Comparison of ENCODE assay signal across 20 cellular contexts in the genomic region with DNA sequence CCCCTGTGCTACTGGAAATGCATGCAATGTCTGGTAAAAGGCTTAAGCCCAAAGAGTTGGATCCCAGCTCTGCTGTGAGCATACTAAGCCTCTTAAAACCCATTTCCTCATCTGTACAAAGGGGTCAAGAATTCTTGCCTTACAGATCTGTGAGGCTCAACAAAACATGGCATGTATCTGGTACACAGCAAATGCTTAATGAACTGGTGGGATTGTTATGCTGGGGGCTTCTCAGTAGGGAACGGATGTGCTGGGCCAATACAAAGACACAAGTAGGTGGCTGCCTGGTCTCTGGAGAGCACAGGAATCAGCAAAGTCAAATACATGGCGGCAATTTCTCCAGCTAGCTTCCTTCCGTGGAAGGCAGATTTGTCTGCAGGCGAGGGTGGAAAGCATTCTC.
A peak's percentile ranks its signal among the peaks of the same experiment; 100 is the strongest.
DNase-seq lines count a peak whose midpoint lies in the region; ATAC-seq and TF ChIP-seq lines count a peak whose summit lies in the region.
"Had no signal": no experiment of that assay in that cellular context is flagged by ENCODE, and none has a peak within 500 bp of the region (broad histone marks: within the 10 kb centered on the region; RNA-seq: fewer than 3 reads in every experiment).

No MANE protein-coding gene starts in this region.

- ATAC-seq in GM18498 (IDR thresholded peaks at IDR 0.05; ENCODE audit: unreplicated experiment) = no peak
- no peak for ATAC-seq in naive thymus-derived CD4-positive, alpha-beta T cell
- ATAC-seq: K562, Panc1 had no signal

- H2BK5ac ChIP-seq in H9 (ENCODE audit: insufficient read length, low read length) = no peak overlapping the region

- peaks cover 3% of the 10 kb centered on the region for H3K27me3 ChIP-seq in H9 (ENCODE audit: insufficient read depth, low read length)
- no peaks in the 10 kb centered on the region for H3K27me3 ChIP-seq in NT2/D1 (ENCODE audit: insufficient read depth, insufficient read length)
- peaks cover 0 to 5% (median 0%) of the 10 kb centered on the region in 4 donors for H3K27me3 ChIP-seq in esophagus muscularis mucosa
- H3K27me3 ChIP-seq in neural progenitor cell = peaks cover 3% of the 10 kb centered on the region
- H3K27me3 ChIP-seq in naive thymus-derived CD4-positive, alpha-beta T cell (ENCODE audit: control insufficient read depth in 2 of 2, insufficient read depth in 2 of 2, low read length in 2 of 2) = no peaks in the 10 kb centered on the region
- H3K27me3 ChIP-seq: BLaER1 treated with 17β-estradiol and CSF1 and Interleukin-3, amounts not matched to agents 10 nM and 100 nM had no signal

- POLR2A ChIA-PET in naive thymus-derived CD4-positive, alpha-beta T cell (lab: Charles Lee) = no interaction called here

- H3K9me3 ChIP-seq in H9 (ENCODE audit: control insufficient read depth, low read depth, low read length) = no peaks in the 10 kb centered on the region
- peaks cover 4% of the 10 kb centered on the region; the same call in 1 of the 2 replicates for H3K9me3 ChIP-seq in NT2/D1 (ENCODE audit: insufficient read depth, low read length)
- no peaks in the 10 kb centered on the region for H3K9me3 ChIP-seq in esophagus muscularis mucosa
- no peaks in the 10 kb centered on the region for H3K9me3 ChIP-seq in neural progenitor cell (ENCODE audit: low read depth)
- H3K9me3 ChIP-seq in naive thymus-derived CD4-positive, alpha-beta T cell (ENCODE audit: control insufficient read depth in 2 of 3, low read length in 3 of 3) = no peaks in the 10 kb centered on the region
- H3K9me3 ChIP-seq: MG63 had no signal

- H3K23ac ChIP-seq in H9 (ENCODE audit: insufficient read length, low read depth, low read length) = no peak overlapping the region

- CTCF ChIA-PET in naive thymus-derived CD4-positive, alpha-beta T cell (lab: Charles Lee) = no interaction called here

- DNase-seq in H9 (no peak), NT2/D1 (ENCODE audit: low read depth, low spot score) (peak; percentile 47), esophagus muscularis mucosa (ENCODE audit: extremely low spot score) (peak; percentile 66), neural progenitor cell (ENCODE audit: low spot score) (peak; percentile 47), GM03348 (ENCODE audit: low spot score) (no peak)
- no peak for DNase-seq in naive thymus-derived CD4-positive, alpha-beta T cell
- DNase-seq: AML-193; CD4-positive, alpha-beta memory T cell; COR-L47; DMS53; GOT3; MG63; NCI-H2029; NCI-H446; NCI-H526; SHP77 treated with DMSO at 0.1 percent for 48 hours had no signal

- TF ChIP-seq POLR2A in esophagus muscularis mucosa (IDR thresholded peaks at IDR 0.05; ENCODE audit: low read depth) = no peak

- no peaks in the 10 kb centered on the region for H3K36me3 ChIP-seq in NT2/D1 (ENCODE audit: insufficient read depth, insufficient read length, low read length)
- H3K36me3 ChIP-seq in esophagus muscularis mucosa = no peaks in the 10 kb centered on the region
- H3K36me3 ChIP-seq in neural progenitor cell = no peaks in the 10 kb centered on the region
- no peaks in the 10 kb centered on the region for H3K36me3 ChIP-seq in naive thymus-derived CD4-positive, alpha-beta T cell (ENCODE audit: control insufficient read depth in 2 of 3, insufficient read depth in 3 of 3, low read length in 3 of 3)
- H3K36me3 ChIP-seq: BLaER1 treated with 17β-estradiol and CSF1 and Interleukin-3, amounts not matched to agents 10 nM and 100 nM; MG63 had no signal

- no peak overlapping the region for H3K56ac ChIP-seq in H9 (ENCODE audit: insufficient read length, low read depth, low read length)

- TF ChIP-seq EP300 in esophagus muscularis mucosa (IDR thresholded peaks at IDR 0.05) = no peak

- intact Hi-C loops in esophagus muscularis mucosa (cut with DNase I) = no loop called here
- intact Hi-C loops in naive thymus-derived CD4-positive, alpha-beta T cell (cut with micrococcal nuclease) = no loop called here

- no peak overlapping the region for H3K4me2 ChIP-seq in H9 (ENCODE audit: insufficient read depth, insufficient read length, low read length)
- H3K4me2 ChIP-seq in neural progenitor cell = peak overlapping the region; percentile 38
- H3K4me2 ChIP-seq: BLaER1 treated with 17β-estradiol and CSF1 and Interleukin-3, amounts not matched to agents 10 nM and 100 nM had no signal

- no peaks in the 10 kb centered on the region for H3K23me2 ChIP-seq in H9 (ENCODE audit: insufficient read length, low read depth, low read length, poor library complexity, severe bottlenecking)

- H3K9ac ChIP-seq in H9 (ENCODE audit: extremely low read depth, insufficient read length, low read length) (no peak overlapping the region), NT2/D1 (ENCODE audit: insufficient read length, low read depth) (no peak overlapping the region), neural progenitor cell (no peak overlapping the region)
- H3K9ac ChIP-seq: BLaER1 treated with 17β-estradiol and CSF1 and Interleukin-3, amounts not matched to agents 10 nM and 100 nM had no signal

- TF ChIP-seq CTCF in H9 (conservative IDR thresholded peaks at IDR 0.05) (no peak), esophagus muscularis mucosa (IDR thresholded peaks at IDR 0.05) (no peak), neural progenitor cell (IDR thresholded peaks at IDR 0.05) (no peak)

- H3K36me3 Mint-ChIP-seq in H9 (ENCODE audit: insufficient read depth in 1 of 3, low read depth in 3 of 3) (peaks cover 0 to 2% (median 0%) of the 10 kb centered on the region in 3 experiments; a peak in 2 of 7 replicates), neural progenitor cell (peaks cover 4% of the 10 kb centered on the region)
- no peaks in the 10 kb centered on the region for H3K36me3 Mint-ChIP-seq in naive thymus-derived CD4-positive, alpha-beta T cell
- H3K36me3 Mint-ChIP-seq: CD4-positive, alpha-beta memory T cell had no signal

- no peaks in the 10 kb centered on the region for H4K20me1 ChIP-seq in H9 (ENCODE audit: control insufficient read depth, insufficient read depth, insufficient read length)
- no peaks in the 10 kb centered on the region for H4K20me1 ChIP-seq in neural progenitor cell (ENCODE audit: low read depth)
- H4K20me1 ChIP-seq: BLaER1 treated with 17β-estradiol and CSF1 and Interleukin-3, amounts not matched to agents 10 nM and 100 nM had no signal

- H4K91ac ChIP-seq in H9 (ENCODE audit: insufficient read length, low read depth, low read length) = no peak overlapping the region

- no peak overlapping the region for H3T11ph ChIP-seq in H9 (ENCODE audit: low read length)

- no peak overlapping the region for H2BK12ac ChIP-seq in H9 (ENCODE audit: insufficient read length, low read depth, low read length)

- H3K4ac ChIP-seq in H9 (ENCODE audit: low read depth, low read length) = no peak overlapping the region

- H2BK20ac ChIP-seq in H9 (ENCODE audit: low read depth, low read length, poor library complexity, severe bottlenecking) = no peak overlapping the region

- H3K27ac Mint-ChIP-seq in H9 (peak overlapping the region in 2 of 3 experiments; percentile 8 to 71; a peak in 2 of 7 replicates), neural progenitor cell (no peak overlapping the region)
- no peak overlapping the region for H3K27ac Mint-ChIP-seq in naive thymus-derived CD4-positive, alpha-beta T cell
- H3K27ac Mint-ChIP-seq: CD4-positive, alpha-beta memory T cell had no signal

- H3K4me1 ChIP-seq in H9 (ENCODE audit: insufficient read depth, low read length) (peaks cover 32% of the 10 kb centered on the region; the same call in 1 of the 2 replicates), NT2/D1 (ENCODE audit: insufficient read depth, insufficient read length) (peaks cover 8% of the 10 kb centered on the region), esophagus muscularis mucosa (no peaks in the 10 kb centered on the region), neural progenitor cell (peaks cover 71% of the 10 kb centered on the region)
- no peaks in the 10 kb centered on the region for H3K4me1 ChIP-seq in naive thymus-derived CD4-positive, alpha-beta T cell (ENCODE audit: control insufficient read depth in 2 of 2, insufficient read depth in 2 of 2, low read length in 2 of 2)

- H2BK120ac ChIP-seq in H9 (ENCODE audit: low read depth, low read length, poor library complexity, severe bottlenecking) = no peak overlapping the region

- no peak overlapping the region for H4K8ac ChIP-seq in H9 (replicated peaks; ENCODE audit: insufficient read length, low read depth, low read length)

- H3K27me3 Mint-ChIP-seq in H9 (ENCODE audit: low read depth) = peaks cover 52% of the 10 kb centered on the region
- peaks cover 13% of the 10 kb centered on the region for H3K27me3 Mint-ChIP-seq in neural progenitor cell (ENCODE audit: insufficient read depth, low read depth)
- peaks cover 0 to 4% (median 4%) of the 10 kb centered on the region in 5 donors for H3K27me3 Mint-ChIP-seq in naive thymus-derived CD4-positive, alpha-beta T cell

- peaks cover 0 to 2% of the 10 kb centered on the region in 2 experiments; a peak in 1 of 5 replicates for H3K9me3 Mint-ChIP-seq in H9
- peaks cover 23% of the 10 kb centered on the region for H3K9me3 Mint-ChIP-seq in neural progenitor cell
- peaks cover 0 to 5% (median 1%) of the 10 kb centered on the region in 11 donors for H3K9me3 Mint-ChIP-seq in naive thymus-derived CD4-positive, alpha-beta T cell

- no peak overlapping the region for H3K27ac ChIP-seq in H9 (ENCODE audit: insufficient read length, low read depth, low read length)
- no peak overlapping the region for H3K27ac ChIP-seq in esophagus muscularis mucosa (replicated peaks in 1 of 4)
- H3K27ac ChIP-seq in neural progenitor cell = no peak overlapping the region
- H3K27ac ChIP-seq in naive thymus-derived CD4-positive, alpha-beta T cell (ENCODE audit: low read depth, low read length) = no peak overlapping the region
- H3K27ac ChIP-seq: BLaER1 treated with 17β-estradiol and CSF1 and Interleukin-3, amounts not matched to agents 10 nM and 100 nM had no signal

- H3K79me1 ChIP-seq in H9 (ENCODE audit: insufficient read depth, low read depth, low read length, poor library complexity, severe bottlenecking) = no peaks in the 10 kb centered on the region

- H2BK15ac ChIP-seq in H9 (ENCODE audit: low read depth, low read length) = no peak overlapping the region

- no peak overlapping the region for H3K18ac ChIP-seq in H9 (ENCODE audit: insufficient read length, low read depth, low read length)

- H3K79me2 ChIP-seq in H9 (ENCODE audit: insufficient read depth, low read length) (no peaks in the 10 kb centered on the region), neural progenitor cell (ENCODE audit: low read depth) (no peaks in the 10 kb centered on the region)

- H3K4me3 Mint-ChIP-seq in H9 = no peak overlapping the region; a peak in 1 of 5 replicates
- H3K4me3 Mint-ChIP-seq in neural progenitor cell = no peak overlapping the region
- H3K4me3 Mint-ChIP-seq in naive thymus-derived CD4-positive, alpha-beta T cell = no peak overlapping the region
- H3K4me3 Mint-ChIP-seq: CD4-positive, alpha-beta memory T cell had no signal

- WGBS in H9 (ENCODE audit: extremely low coverage, insufficient read length, low lambda C conversion rate) = no CpG with 5 or more reads among the region's 4 CpGs
- WGBS in esophagus muscularis mucosa = 75% methylated on average over 4 of the region's 4 CpGs

- no peak overlapping the region for H3K4me3 ChIP-seq in NT2/D1 (ENCODE audit: insufficient read length, low read depth)
- H3K4me3 ChIP-seq in esophagus muscularis mucosa = no peak overlapping the region
- H3K4me3 ChIP-seq in neural progenitor cell = no peak overlapping the region
- H3K4me3 ChIP-seq in naive thymus-derived CD4-positive, alpha-beta T cell (ENCODE audit: low read length) = no peak overlapping the region
- H3K4me3 ChIP-seq: BLaER1 treated with 17β-estradiol and CSF1 and Interleukin-3, amounts not matched to agents 10 nM and 100 nM; K562; MG63 had no signal

- no peak overlapping the region for H2AK5ac ChIP-seq in H9 (ENCODE audit: insufficient read length, low read length)

- H3K4me1 Mint-ChIP-seq in H9 = peaks cover 51 to 54% of the 10 kb centered on the region in 2 experiments
- peaks cover 46% of the 10 kb centered on the region for H3K4me1 Mint-ChIP-seq in neural progenitor cell
- H3K4me1 Mint-ChIP-seq in naive thymus-derived CD4-positive, alpha-beta T cell = no peaks in the 10 kb centered on the region
- H3K4me1 Mint-ChIP-seq: CD4-positive, alpha-beta memory T cell had no signal

- peaks cover 40% of the 10 kb centered on the region for H3F3A ChIP-seq in neural progenitor cell (ENCODE audit: low read depth)

- no peak overlapping the region for H2AFZ ChIP-seq in H9 (ENCODE audit: low read length)
- H2AFZ ChIP-seq in neural progenitor cell (replicated peaks) = no peak overlapping the region

- H4K5ac ChIP-seq in H9 (ENCODE audit: insufficient read length, low read depth, low read length) = no peak overlapping the region

- no peak overlapping the region for H3K14ac ChIP-seq in H9 (ENCODE audit: insufficient read depth, low read length)

Comparison
In these comparisons a context has a peak if more than half of its experiments do, and no peak if none do; other contexts are left out.
1. DNase-seq: peak in NT2/D1 (single experiment), esophagus muscularis mucosa (single experiment) and neural progenitor cell (single experiment); none in H9 (single experiment), GM03348 (single experiment) and naive thymus-derived CD4-positive, alpha-beta T cell (0 of 9).
2. H3K27ac Mint-ChIP-seq: peak in H9 (2 of 3); none in neural progenitor cell (single experiment) and naive thymus-derived CD4-positive, alpha-beta T cell (0 of 9).